2 cellular contexts compared by ENCODE assay signal in genomic region chr5:116733995-116734716, GRCh38.
TF ChIP-seq lines count a peak whose summit lies in the region.

No MANE protein-coding gene starts in this region.

TF ChIP-seq in HEK293, 187 proteins besides CTCF, POLR2A, EP300 and RAD21:
- TF ChIP-seq ZNF157 (tag by site-specific recombination; IDR thresholded peaks at IDR 0.05) = no peak
- TF ChIP-seq ZNF664 (tag by site-specific recombination; IDR thresholded peaks at IDR 0.05) = no peak
- peak; percentile 80 for TF ChIP-seq ZBTB6 (tag by site-specific recombination; IDR thresholded peaks at IDR 0.05)
- no peak for TF ChIP-seq ZNF366 (tag by site-specific recombination; conservative IDR thresholded peaks at IDR 0.05)
- TF ChIP-seq ZNF335 (tag by site-specific recombination; conservative IDR thresholded peaks at IDR 0.05) = peak; percentile 86
- peak; percentile 72 for TF ChIP-seq ZBTB8A (tag by site-specific recombination; IDR thresholded peaks at IDR 0.05)
- TF ChIP-seq ZNF701 (tag by site-specific recombination; IDR thresholded peaks at IDR 0.05) = no peak
- 0 out of 2 replicates have a peak, but pooled peaks have one; percentile 26 for TF ChIP-seq OSR2 (tag by site-specific recombination; IDR thresholded peaks at IDR 0.05)
- TF ChIP-seq MZF1 (tag by site-specific recombination; IDR thresholded peaks at IDR 0.05; ENCODE audit: borderline replicate concordance) = peak; percentile 42; the same call in 1 of the 2 replicates
- TF ChIP-seq ZNF561 (tag by site-specific recombination; IDR thresholded peaks at IDR 0.05; ENCODE audit: borderline replicate concordance) = peak; percentile 58; the same call in 1 of the 2 replicates
- TF ChIP-seq FEZF1 (tag by site-specific recombination; IDR thresholded peaks at IDR 0.05) = peak; percentile 85
- peak; percentile 12; the same call in 1 of the 2 replicates for TF ChIP-seq ZNF394 (tag by site-specific recombination; IDR thresholded peaks at IDR 0.05; ENCODE audit: borderline replicate concordance)
- no peak for TF ChIP-seq ZSCAN23 (tag by site-specific recombination; IDR thresholded peaks at IDR 0.05)
- no peak for TF ChIP-seq ZNF501 (tag by site-specific recombination; IDR thresholded peaks at IDR 0.05)
- TF ChIP-seq GLIS1 (tag by site-specific recombination; IDR thresholded peaks at IDR 0.05) = 0 out of 2 replicates have a peak, but pooled peaks have one; percentile 11
- no peak for TF ChIP-seq RBAK (tag by site-specific recombination; IDR thresholded peaks at IDR 0.05)
- TF ChIP-seq ZNF423 (tag by site-specific recombination; IDR thresholded peaks at IDR 0.05) = 0 out of 2 replicates have a peak, but pooled peaks have one; percentile 19

TF ChIP-seq in H1, 55 proteins besides CTCF, POLR2A, EP300 and RAD21:
- no peak for TF ChIP-seq SRF (IDR thresholded peaks at IDR 0.05; ENCODE audit: low read depth, low read length)
- no peak for TF ChIP-seq POLR2AphosphoS5 (IDR thresholded peaks at IDR 0.05; ENCODE audit: low read depth, low read length)
- TF ChIP-seq JUN (IDR thresholded peaks at IDR 0.05; ENCODE audit: low read depth, low read length) = no peak
- TF ChIP-seq YY1 (IDR thresholded peaks at IDR 0.05; ENCODE audit: low read depth, low read length) = no peak
- no peak for TF ChIP-seq BRCA1 (IDR thresholded peaks at IDR 0.05; ENCODE audit: low read depth, low read length)
- no peak for TF ChIP-seq SIN3A (conservative IDR thresholded peaks at IDR 0.05 in 1 of 2, IDR thresholded peaks at IDR 0.05 in 1 of 2; ENCODE audit: low read depth in 1 of 2, low read length in 2 of 2)
- no peak for TF ChIP-seq CHD1 (IDR thresholded peaks at IDR 0.05; ENCODE audit: low read depth, low read length)
- TF ChIP-seq KDM5A (IDR thresholded peaks at IDR 0.05; ENCODE audit: low read length) = no peak
